ENCODE assay signal across 8 cellular contexts in genomic region chrX:154548028-154548316, GRCh38. TPM values are rescaled to one million over a fixed set of nuclear protein-coding genes. Genes with fewer than 3 reads are reported as not detected.
A peak's percentile ranks its signal among the peaks of the same experiment; 100 is the strongest.
DNase-seq lines count a peak whose midpoint lies in the region; ATAC-seq and TF ChIP-seq lines count a peak whose summit lies in the region.

No MANE protein-coding gene starts in this region.

- no peaks in the 10 kb centered on the region for H3K27me3 Mint-ChIP-seq in Caco-2 (ENCODE audit: insufficient read depth, unreplicated experiment)
- peaks cover 6% of the 10 kb centered on the region for H3K27me3 Mint-ChIP-seq in endothelial cell (ENCODE audit: unreplicated experiment)

- peak overlapping the region; percentile 76 for H3K4me3 ChIP-seq in Caco-2 (ENCODE audit: low read depth, low read length)
- peak overlapping the region; percentile 86 for H3K4me3 ChIP-seq in PC-3 (ENCODE audit: low read length)

- DNase-seq in Caco-2, result no peak
- no peak for DNase-seq in PC-3
- DNase-seq in endothelial cell (ENCODE audit: low spot score), result no peak
- no peak for DNase-seq in omental fat pad (ENCODE audit: low spot score)
- no peak for DNase-seq in NK-92 treated with Interleukin-12 subunit alpha and Interleukin-12 subunit beta, amount 100 ng/mL, for 24 hours (lab: John Stamatoyannopoulos, UW)
- DNase-seq in stimulated activated CD4-positive, alpha-beta T cell treated with anti-CD3 and anti-CD28 coated beads, Interleukin-2, amount 100 ng/mL, for 24 hours, result no peak
- DNase-seq in stimulated activated CD4-positive, alpha-beta T cell treated with anti-CD3 and anti-CD28 coated beads, Interleukin-4, amount 100 ng/mL, for 24 hours, result no peak

- H3K9ac ChIP-seq in PC-3 (ENCODE audit: low read length), result peak overlapping the region; percentile 87

- TF ChIP-seq CTCF in Caco-2 (IDR thresholded peaks at IDR 0.05; ENCODE audit: insufficient read depth in 1 of 2, low read depth in 1 of 2, low read length in 1 of 2, severe bottlenecking in 1 of 2, unreplicated experiment in 1 of 2), result no peak
- no peak for TF ChIP-seq CTCF in PC-3 (conservative IDR thresholded peaks at IDR 0.05; ENCODE audit: low read depth, low read length)
- TF ChIP-seq CTCF in endothelial cell (IDR thresholded peaks at IDR 0.05; ENCODE audit: unreplicated experiment), result no peak
- no peak for TF ChIP-seq CTCF in omental fat pad (IDR thresholded peaks at IDR 0.05)

- peaks cover 80% of the 10 kb centered on the region for H3K79me2 ChIP-seq in PC-3 (ENCODE audit: low read length)

- H2AFZ ChIP-seq in PC-3 (ENCODE audit: low read length), result peak overlapping the region; percentile 68

- CTCF ChIA-PET in Caco-2 (lab: Charles Lee) (interaction anchor here (0.7 kb wide), 1 partner anchor 174 kb away, joined by 3 read pairs; no protein-coding TSS in a partner anchor), PC-3 (lab: Charles Lee) (no interaction called here)

- H3K4me1 ChIP-seq in Caco-2 (no peaks in the 10 kb centered on the region), PC-3 (ENCODE audit: insufficient read depth, low read length) (peaks cover 37% of the 10 kb centered on the region)

- H4K20me1 ChIP-seq in PC-3 (ENCODE audit: low read length), result no peaks in the 10 kb centered on the region

- no peaks in the 10 kb centered on the region for H3F3A ChIP-seq in PC-3 (ENCODE audit: low read length, unreplicated experiment)

- ATAC-seq in PC-3, result no peak
- ATAC-seq in omental fat pad (ENCODE audit: low FRiP score), result peak; percentile 3
- no peak for ATAC-seq in HG02840 (IDR thresholded peaks at IDR 0.05; ENCODE audit: low FRiP score, unreplicated experiment)

- H3K27ac Mint-ChIP-seq in Caco-2 (ENCODE audit: unreplicated experiment) (peak overlapping the region; percentile 95), endothelial cell (ENCODE audit: unreplicated experiment) (peak overlapping the region; percentile 96)

- intact Hi-C loops in Caco-2 (cut with micrococcal nuclease; ENCODE audit: unreplicated experiment), result no loop called here
- intact Hi-C loops in PC-3 (cut with micrococcal nuclease), result no loop called here

- H3K9me3 Mint-ChIP-seq in Caco-2 (ENCODE audit: unreplicated experiment) (no peaks in the 10 kb centered on the region), endothelial cell (ENCODE audit: unreplicated experiment) (no peaks in the 10 kb centered on the region)

- no peaks in the 10 kb centered on the region; the same call in 1 of the 2 replicates for H3K36me3 ChIP-seq in Caco-2 (ENCODE audit: control insufficient read depth, insufficient read depth, low read length)
- H3K36me3 ChIP-seq in PC-3 (ENCODE audit: low read depth, low read length), result 0 out of 2 replicates have a peak, but pooled peaks cover 2% of the 10 kb centered on the region

- H3K36me3 Mint-ChIP-seq in Caco-2 (ENCODE audit: insufficient read depth, unreplicated experiment) (peaks cover 38% of the 10 kb centered on the region), endothelial cell (ENCODE audit: low read depth, unreplicated experiment) (peaks cover 7% of the 10 kb centered on the region)

- H3K4me3 Mint-ChIP-seq in Caco-2 (ENCODE audit: unreplicated experiment) (peak overlapping the region; percentile 99), endothelial cell (ENCODE audit: unreplicated experiment) (peak overlapping the region; percentile 96)

- POLR2A ChIA-PET in Caco-2 (lab: Charles Lee) (interaction anchor here (0.6 to 1.2 kb wide), 2 partner anchors 57 to 100 kb away, joined by 3 to 6 read pairs; partner anchors contain the start of gene SLC10A3), PC-3 (lab: Charles Lee; ENCODE audit: unreplicated experiment) (no interaction called here)

- H3K9me2 ChIP-seq in PC-3 (replicated peaks; ENCODE audit: low read length), result no peaks in the 10 kb centered on the region

- H3K4me1 Mint-ChIP-seq in Caco-2 (ENCODE audit: low read depth, unreplicated experiment) (peaks cover 10% of the 10 kb centered on the region), endothelial cell (ENCODE audit: unreplicated experiment) (peaks cover 11% of the 10 kb centered on the region)

- peak overlapping the region; percentile 88 for H3K4me2 ChIP-seq in PC-3 (ENCODE audit: low read length)

- H3K27ac ChIP-seq in PC-3 (ENCODE audit: low read length), result peak overlapping the region; percentile 95

- H3K9me3 ChIP-seq in Caco-2, result no peaks in the 10 kb centered on the region
- H3K9me3 ChIP-seq in PC-3 (ENCODE audit: low read length), result no peaks in the 10 kb centered on the region

- BruUV-seq in Caco-2 (replicated peaks; lab: Mats Ljungman, UMichigan), result no TSS peak
- no TSS peak for BruUV-seq in PC-3 (replicated peaks; lab: Mats Ljungman, UMichigan)

- H3K27me3 ChIP-seq in Caco-2 (replicated peaks; ENCODE audit: control insufficient read depth, insufficient read depth, low read length), result no peaks in the 10 kb centered on the region
- H3K27me3 ChIP-seq in PC-3 (ENCODE audit: low read length), result no peaks in the 10 kb centered on the region

RNA-seq across cellular contexts. Expression of gene IKBKG, which starts 0.6 kb away (rescaled TPM):
- 28.6 and 29.3 TPM in 2 replicates for total RNA-seq in Caco-2 (2022)
- total RNA-seq in PC-3 (2014; rRNA removed), result 34.3 and 39.6 TPM in 2 replicates
- total RNA-seq in endothelial cell (ENCODE audit: unreplicated experiment), result 23.0 TPM
- total RNA-seq in omental fat pad, result 10 to 100 TPM in 3 of 4 donors, 1 to 10 TPM in 1; 7.5 to 15.4 (median 12.3) TPM

RNA-seq across cellular contexts. Expression of gene G6PD, which starts 1.3 kb away (rescaled TPM):
- total RNA-seq in Caco-2 (2022) (83.6 and 103 TPM in 2 replicates), PC-3 (2014; rRNA removed) (121 and 147 TPM in 2 replicates), endothelial cell (ENCODE audit: unreplicated experiment) (46.4 TPM), omental fat pad (10 to 100 TPM; 42.1 to 76.7 (median 58.5) TPM)

RNA-seq across cellular contexts. Expression of gene FAM3A, which starts 31.9 kb away (rescaled TPM):
- total RNA-seq in Caco-2 (2022) (23.0 and 27.3 TPM in 2 replicates), PC-3 (2014; rRNA removed) (69.2 and 88.0 TPM in 2 replicates), endothelial cell (ENCODE audit: unreplicated experiment) (29.6 TPM), omental fat pad (10 to 100 TPM; 27.7 to 58.3 (median 34.7) TPM)

RNA-seq across cellular contexts. Expression of gene CTAG1A, which starts 37.0 kb away (rescaled TPM):
- total RNA-seq in Caco-2 (2022), result not detected in 2 replicates
- total RNA-seq in PC-3 (2014; rRNA removed), result not detected in 2 replicates
- total RNA-seq in endothelial cell (ENCODE audit: unreplicated experiment), result not detected
- total RNA-seq in omental fat pad, result not detected

RNA-seq across cellular contexts. Expression of gene SLC10A3, which starts 57.5 kb away (rescaled TPM):
- total RNA-seq in Caco-2 (2022) (19.6 and 22.5 TPM in 2 replicates), PC-3 (2014; rRNA removed) (42.1 and 50.6 TPM in 2 replicates), endothelial cell (ENCODE audit: unreplicated experiment) (13.9 TPM), omental fat pad (10 to 100 TPM; 22.9 to 29.7 (median 26.9) TPM)
